ENCODE assay signal across 12 cellular contexts in genomic region chr2:217277646-217278048, GRCh38.
A peak's percentile ranks its signal among the peaks of the same experiment; 100 is the strongest.
DNase-seq lines count a peak whose midpoint lies in the region; ATAC-seq and TF ChIP-seq lines count a peak whose summit lies in the region.
"Had no signal": no experiment of that assay in that cellular context is flagged by ENCODE, and none has a peak within 500 bp of the region (broad histone marks: within the 10 kb centered on the region; RNA-seq: fewer than 3 reads in every experiment).

No MANE protein-coding gene starts in this region.

- peak overlapping the region; percentile 27 for H3K27ac ChIP-seq in substantia nigra (ENCODE audit: low read depth, low read length, poor library complexity, severe bottlenecking)
- H3K27ac ChIP-seq: cardiac muscle cell had no signal

- in situ Hi-C loops in astrocyte of the spinal cord (cut with HindIII; ENCODE audit: low sequenced_read_pairs), result no loop called here

- TF ChIP-seq CTCF in astrocyte of the spinal cord (IDR thresholded peaks at IDR 0.05; ENCODE audit: low read depth, low read length), result no peak

- no peak overlapping the region for H3K4me3 ChIP-seq in astrocyte of the spinal cord (ENCODE audit: low read depth, low read length)
- H3K4me3 ChIP-seq: cardiac muscle cell, GM23338, lung had no signal

- ATAC-seq in GM18861 (IDR thresholded peaks at IDR 0.05; ENCODE audit: unreplicated experiment) (no peak), HG03565 (IDR thresholded peaks at IDR 0.05; ENCODE audit: unreplicated experiment) (no peak)
- ATAC-seq: GM23338 had no signal

- DNase-seq in HS-27A (ENCODE audit: low read depth) (peak; percentile 85), astrocyte of the spinal cord (ENCODE audit: low read depth, low spot score) (peak; percentile 94), hepatic stellate cell (ENCODE audit: low spot score) (peak; percentile 65), substantia nigra (lab: John Stamatoyannopoulos, UW) (peak in 41 of 49 donors; percentile 4 to 81 (median 43)), NOMO-1 (lab: John Stamatoyannopoulos, UW; ENCODE audit: unreplicated experiment in 2 of 2) (no peak)
- DNase-seq in NK-92 treated with Interleukin-12 subunit alpha and Interleukin-12 subunit beta, amount 100 ng/mL, for 24 hours (lab: John Stamatoyannopoulos, UW), result no peak
- DNase-seq: NCI-H526 treated with DMSO at 0.1 percent for 48 hours had no signal

Comparison
In these comparisons a context has a peak if more than half of its experiments do, and no peak if none do; other contexts are left out.
1. DNase-seq: peak in HS-27A (single experiment), astrocyte of the spinal cord (single experiment), hepatic stellate cell (single experiment) and substantia nigra (41 of 49); none in NK-92 treated with Interleukin-12 subunit alpha and Interleukin-12 subunit beta, amount 100 ng/mL, for 24 hours (single experiment) and NOMO-1 (0 of 2).